In the genomic region with DNA sequence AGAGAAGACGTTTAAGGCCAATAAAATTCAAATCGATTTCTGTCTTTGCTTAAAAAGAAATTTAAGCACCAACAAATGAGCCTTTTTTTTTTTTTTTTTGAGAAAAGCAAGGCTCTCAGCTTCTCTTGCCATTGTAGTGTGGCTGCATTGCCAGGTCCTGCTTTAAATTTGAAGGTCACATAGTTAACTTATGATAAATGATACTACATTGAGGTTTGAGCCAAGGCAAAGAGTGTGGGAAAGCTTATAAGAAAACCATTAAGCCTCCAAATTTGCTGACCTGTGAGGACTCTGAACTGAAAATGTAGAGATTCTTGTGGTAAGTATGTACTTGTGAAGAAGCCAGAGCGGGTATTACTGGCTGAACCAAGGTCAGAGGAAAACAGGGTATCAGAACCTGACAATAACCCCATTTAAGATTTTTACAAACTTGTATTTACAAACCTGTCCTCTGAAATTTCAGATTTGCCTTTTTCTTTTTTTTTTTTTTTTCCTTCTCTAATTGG, we compare ENCODE assay signal across 35 cellular contexts.
"Had no signal": no experiment of that assay in that cellular context is flagged by ENCODE, and none has a peak within 500 bp of the region (broad histone marks: within the 10 kb centered on the region; RNA-seq: fewer than 3 reads in every experiment).

No MANE protein-coding gene starts in this region.

- H3K4me2 ChIP-seq: KMS-11 had no signal

- H3K9ac ChIP-seq: KMS-11 had no signal

- H3K4me3 ChIP-seq: MG63 had no signal

- H3K27ac ChIP-seq: KMS-11 had no signal

- H3K36me3 ChIP-seq: MG63 had no signal

- DNase-seq: Karpas-422, Kasumi-1, KG1, MG63, MM.1S, MV-4-11, NCI-H1048, NCI-H1092, NCI-H1092 treated with DMSO at 0.1 percent for 48 hours, NCI-H1105, NCI-H1105 treated with DMSO at 0.1 percent for 48 hours, NCI-H1417, NCI-H1417 treated with DMSO at 0.1 percent for 48 hours, NCI-H1436, NCI-H1436 treated with DMSO at 0.1 percent for 48 hours, NCI-H146, NCI-H1694, NCI-H1694 treated with DMSO at 0.1 percent for 48 hours, NCI-H187, NCI-H187 treated with DMSO at 0.1 percent for 48 hours, NCI-H1930, NCI-H2029, NCI-H2029 treated with DMSO at 0.1 percent for 48 hours, NCI-H2081, NCI-H2081 treated with DMSO at 0.1 percent for 48 hours, NCI-H2107, NCI-H2171, NCI-H2171 treated with DMSO at 0.1 percent for 48 hours, NCI-H2227 treated with DMSO at 0.1 percent for 48 hours, NCI-H226, NCI-H345, NCI-H446, NCI-H446 treated with DMSO at 0.1 percent for 48 hours, NCI-H510A had no signal

- H3K9me3 ChIP-seq: MG63 had no signal
